Comparison of ENCODE assay signal across 16 cellular contexts in the genomic region with DNA sequence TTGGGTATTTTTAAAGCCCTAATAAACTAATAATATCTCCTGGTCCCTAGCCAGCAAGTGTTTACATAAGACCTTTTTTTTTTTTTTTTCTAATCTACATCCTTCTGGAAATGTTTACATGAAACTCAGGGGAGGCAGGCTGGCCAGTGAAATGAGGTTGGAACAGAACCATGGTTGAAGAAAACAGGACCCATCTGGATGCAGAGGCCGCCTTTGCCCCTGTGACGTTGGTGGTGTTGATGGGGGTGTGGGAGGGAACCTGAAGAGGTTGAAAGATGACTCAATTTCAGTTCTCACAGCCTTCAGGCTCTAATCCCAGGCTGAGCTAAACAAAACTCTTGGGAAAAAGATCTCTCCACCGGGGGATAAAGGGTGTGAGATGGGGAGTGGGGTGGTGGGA.
DNase-seq lines count a peak whose midpoint lies in the region; ATAC-seq and TF ChIP-seq lines count a peak whose summit lies in the region.
"Had no signal": no experiment of that assay in that cellular context is flagged by ENCODE, and none has a peak within 500 bp of the region (broad histone marks: within the 10 kb centered on the region; RNA-seq: fewer than 3 reads in every experiment).

No MANE protein-coding gene starts in this region.

- TF ChIP-seq POLR2A in GM18505 (IDR thresholded peaks at IDR 0.05; ENCODE audit: borderline replicate concordance, extremely low read depth, insufficient read depth, insufficient read length) = no peak

- no peak for ATAC-seq in GM18505 (IDR thresholded peaks at IDR 0.05; ENCODE audit: unreplicated experiment)
- no peak for ATAC-seq in natural killer cell treated with Interleukin-12 subunit alpha and Interleukin-12 subunit beta and Interleukin-15 and Interleukin-18, amount 100 ng/mL, for 72 hours
- ATAC-seq: activated CD8-positive, alpha-beta memory T cell treated with anti-CD3 and anti-CD28 coated beads, Interleukin-2, amount 10 ng/mL, durations not matched to agents 7 days and 5 days; activated naive CD4-positive, alpha-beta T cell treated with anti-CD3 and anti-CD28 coated beads, Interleukin-2, amount 50 U/mL, for 72 hours had no signal

- no peaks in the 10 kb centered on the region for H3K9me3 Mint-ChIP-seq in natural killer cell treated with Interleukin-12 subunit alpha and Interleukin-12 subunit beta and Interleukin-15 and Interleukin-18, amount 100 ng/mL, for 72 hours
- H3K9me3 Mint-ChIP-seq: activated naive CD4-positive, alpha-beta T cell treated with anti-CD3 and anti-CD28 coated beads, Interleukin-2, amount 50 U/mL, for 72 hours; stimulated activated naive CD8-positive, alpha-beta T cell treated with anti-CD3 and anti-CD28 coated beads, Interleukin-15, amount 100 ng/mL, for 72 hours had no signal

- H3K36me3 Mint-ChIP-seq in natural killer cell treated with Interleukin-12 subunit alpha and Interleukin-12 subunit beta and Interleukin-15 and Interleukin-18, amount 100 ng/mL, for 72 hours = no peaks in the 10 kb centered on the region
- H3K36me3 Mint-ChIP-seq: activated CD8-positive, alpha-beta memory T cell treated with anti-CD3 and anti-CD28 coated beads, Interleukin-2, amount 10 ng/mL, durations not matched to agents 7 days and 5 days; activated naive CD4-positive, alpha-beta T cell treated with anti-CD3 and anti-CD28 coated beads, Interleukin-2, amount 50 U/mL, for 72 hours had no signal

- no peak overlapping the region for H3K4me3 Mint-ChIP-seq in natural killer cell treated with Interleukin-12 subunit alpha and Interleukin-12 subunit beta and Interleukin-15 and Interleukin-18, amount 100 ng/mL, for 72 hours
- H3K4me3 Mint-ChIP-seq: activated CD8-positive, alpha-beta memory T cell treated with anti-CD3 and anti-CD28 coated beads, Interleukin-2, amount 10 ng/mL, durations not matched to agents 7 days and 5 days; neural crest cell; stimulated activated naive CD8-positive, alpha-beta T cell treated with anti-CD3 and anti-CD28 coated beads, Interleukin-15, amount 100 ng/mL, for 72 hours had no signal

- H3K27ac Mint-ChIP-seq in natural killer cell treated with Interleukin-12 subunit alpha and Interleukin-12 subunit beta and Interleukin-15 and Interleukin-18, amount 100 ng/mL, for 72 hours = no peak overlapping the region
- H3K27ac Mint-ChIP-seq: activated CD8-positive, alpha-beta memory T cell treated with anti-CD3 and anti-CD28 coated beads, Interleukin-2, amount 10 ng/mL, durations not matched to agents 7 days and 5 days; activated naive CD4-positive, alpha-beta T cell treated with anti-CD3 and anti-CD28 coated beads, Interleukin-2, amount 50 U/mL, for 72 hours; stimulated activated naive CD8-positive, alpha-beta T cell treated with anti-CD3 and anti-CD28 coated beads, Interleukin-15, amount 100 ng/mL, for 72 hours had no signal

- DNase-seq in NCI-H2171 (lab: John Stamatoyannopoulos, UW) (peak; percentile 14), choroid plexus epithelial cell (ENCODE audit: low read depth) (peak; percentile 98), left kidney (ENCODE audit: low read depth, low spot score) (peak; percentile 65), smooth muscle cell of the brain vasculature (ENCODE audit: low read depth, low spot score) (peak; percentile 35), GM10266 (ENCODE audit: extremely low spot score) (no peak), C1 segment of cervical spinal cord (lab: John Stamatoyannopoulos, UW) (no peak)
- no peak for DNase-seq in natural killer cell treated with Interleukin-12 subunit alpha and Interleukin-12 subunit beta and Interleukin-15 and Interleukin-18, amount 100 ng/mL, for 72 hours (ENCODE audit: low spot score)
- DNase-seq: activated CD8-positive, alpha-beta memory T cell treated with anti-CD3 and anti-CD28 coated beads, Interleukin-2, amount 10 ng/mL, durations not matched to agents 7 days and 5 days; Caco-2; NCI-H524 treated with DMSO at 0.1 percent for 48 hours; SHP77 treated with DMSO at 0.1 percent for 48 hours; stimulated activated CD4-positive, alpha-beta T cell treated with anti-CD3 and anti-CD28 coated beads, Interleukin-4, amount 100 ng/mL, for 1 hour; stimulated activated naive CD8-positive, alpha-beta T cell treated with anti-CD3 and anti-CD28 coated beads, Interleukin-15, amount 100 ng/mL, for 72 hours had no signal

- H3K4me3 ChIP-seq in choroid plexus epithelial cell (ENCODE audit: low read depth, low read length) = no peak overlapping the region

- TF ChIP-seq CTCF in choroid plexus epithelial cell (conservative IDR thresholded peaks at IDR 0.05; ENCODE audit: low read depth, low read length) (no peak), GM10266 (IDR thresholded peaks at IDR 0.05; ENCODE audit: control insufficient read depth, insufficient read depth, low read depth, missing control alignments) (no peak)

- H3K27me3 Mint-ChIP-seq in natural killer cell treated with Interleukin-12 subunit alpha and Interleukin-12 subunit beta and Interleukin-15 and Interleukin-18, amount 100 ng/mL, for 72 hours = peaks cover 7 to 8% of the 10 kb centered on the region in 2 donors
- H3K27me3 Mint-ChIP-seq: stimulated activated naive CD8-positive, alpha-beta T cell treated with anti-CD3 and anti-CD28 coated beads, Interleukin-15, amount 100 ng/mL, for 72 hours had no signal

- H3K4me1 Mint-ChIP-seq in natural killer cell treated with Interleukin-12 subunit alpha and Interleukin-12 subunit beta and Interleukin-15 and Interleukin-18, amount 100 ng/mL, for 72 hours (ENCODE audit: low read depth in 2 of 2) = no peaks in the 10 kb centered on the region
- H3K4me1 Mint-ChIP-seq: activated CD8-positive, alpha-beta memory T cell treated with anti-CD3 and anti-CD28 coated beads, Interleukin-2, amount 10 ng/mL, durations not matched to agents 7 days and 5 days; stimulated activated naive CD8-positive, alpha-beta T cell treated with anti-CD3 and anti-CD28 coated beads, Interleukin-15, amount 100 ng/mL, for 72 hours had no signal

Comparison
In these comparisons a context has a peak if more than half of its experiments do, and no peak if none do; other contexts are left out.
1. DNase-seq: peak in NCI-H2171 (single experiment), choroid plexus epithelial cell (single experiment), left kidney (single experiment) and smooth muscle cell of the brain vasculature (single experiment); none in GM10266 (single experiment), natural killer cell treated with Interleukin-12 subunit alpha and Interleukin-12 subunit beta and Interleukin-15 and Interleukin-18, amount 100 ng/mL, for 72 hours (single experiment) and C1 segment of cervical spinal cord (0 of 14).